8 cellular contexts compared by ENCODE assay signal in genomic region chr6:111604259-111605099, GRCh38. TPM values are rescaled to one million over a fixed set of nuclear protein-coding genes. Genes with fewer than 3 reads are reported as not detected.
DNase-seq lines count a peak whose midpoint lies in the region; ATAC-seq, FAIRE-seq and TF ChIP-seq lines count a peak whose summit lies in the region.

No MANE protein-coding gene starts in this region.

- H3K27ac Mint-ChIP-seq in CD14-positive monocyte = peak overlapping the region; percentile 93 to 99 (median 98)

- in situ Hi-C loops in K562 (cut with MboI) (no loop called here), gastrocnemius medialis (cut with MboI; ENCODE audit: low sequenced_read_pairs in 4 of 4) (loop anchor here in 1 of 4 donors (10.0 kb wide), 1 partner anchor 120 kb away; the partner anchor contains the start of gene REV3L)

- H3K27me3 ChIP-seq in K562 (ENCODE audit: control insufficient read depth in 2 of 2, insufficient read depth in 2 of 2, low read length in 2 of 2) (no peaks in the 10 kb centered on the region), iPS-20b (ENCODE audit: insufficient read depth, low read length) (no peaks in the 10 kb centered on the region), gastrocnemius medialis (no peaks in the 10 kb centered on the region)

- POLR2A ChIA-PET in K562 (lab: Yijun Ruan, JAX) = interaction anchor here (0.6 to 1.8 kb wide), 8 partner anchors 9 to 121 kb away, joined by 3 to 6 read pairs (median 5); partner anchors contain the start of gene REV3L

- H3K9me1 ChIP-seq in K562 (ENCODE audit: control insufficient read depth, insufficient read depth, low read length) = no peaks in the 10 kb centered on the region

- no peak for DNase-seq in CD14-positive monocyte (ENCODE audit: low spot score)
- peak; percentile 84 for DNase-seq in LHCN-M2 (ENCODE audit: low read depth)
- peak in 1 of 4 experiments; percentile 26 for DNase-seq in K562 (ENCODE audit: extremely low read depth in 1 of 4, low spot score in 3 of 4)
- DNase-seq in gastrocnemius medialis = peak; percentile 80 to 91
- DNase-seq in NCI-H1436 (lab: John Stamatoyannopoulos, UW) = no peak
- no peak for DNase-seq in NCI-H748 treated with DMSO at 0.1 percent for 48 hours (lab: John Stamatoyannopoulos, UW)

- H3K9me3 ChIP-seq in K562 (replicated peaks; ENCODE audit: control insufficient read depth, insufficient read depth, low read depth, low read length) = no peaks in the 10 kb centered on the region
- no peaks in the 10 kb centered on the region for H3K9me3 ChIP-seq in iPS-20b (ENCODE audit: insufficient read depth, low read depth, low read length)
- H3K9me3 ChIP-seq in gastrocnemius medialis = no peaks in the 10 kb centered on the region

- H3K4me1 ChIP-seq in K562 (replicated peaks in 1 of 2; ENCODE audit: control insufficient read depth in 2 of 2, insufficient read depth in 2 of 2, low read length in 2 of 2) = peaks cover 26 to 32% of the 10 kb centered on the region in 2 experiments
- peaks cover 27% of the 10 kb centered on the region for H3K4me1 ChIP-seq in iPS-20b (ENCODE audit: insufficient read depth, low read length)
- peaks cover 45 to 53% of the 10 kb centered on the region in 2 donors for H3K4me1 ChIP-seq in gastrocnemius medialis

- peaks cover 2 to 4% of the 10 kb centered on the region in 2 donors for H3K36me3 Mint-ChIP-seq in CD14-positive monocyte

- TF ChIP-seq EP300 in K562 (IDR thresholded peaks at IDR 0.05; ENCODE audit: low read length) = no peak

- no peak for TF ChIP-seq CTCF in CD14-positive monocyte (IDR thresholded peaks at IDR 0.05)
- TF ChIP-seq CTCF in K562 (IDR thresholded peaks at IDR 0.05 in 2 of 3, conservative IDR thresholded peaks at IDR 0.05 in 1 of 3; ENCODE audit: insufficient read depth in 2 of 3, low read depth in 1 of 3, low read length in 3 of 3) = no peak
- no peak for TF ChIP-seq CTCF in gastrocnemius medialis (IDR thresholded peaks at IDR 0.05 in 4 of 5, conservative IDR thresholded peaks at IDR 0.05 in 1 of 5)

- H2AFZ ChIP-seq in K562 (ENCODE audit: low read depth, low read length) = peak overlapping the region; percentile 100

- peak overlapping the region; percentile 91 for H3K4me2 ChIP-seq in K562 (ENCODE audit: insufficient read depth, low read length)

- peaks cover 0 to 2% (median 0%) of the 10 kb centered on the region in 3 donors for H3K27me3 Mint-ChIP-seq in CD14-positive monocyte (ENCODE audit: low read depth in 3 of 3)

- CTCF ChIA-PET in K562 (lab: Yijun Ruan, JAX; ENCODE audit: low intra/inter-chr PET ratio) = no interaction called here

- H3K36me3 ChIP-seq in K562 (ENCODE audit: control insufficient read depth, insufficient read depth, low read length) = 0 out of 3 replicates have a peak, but pooled peaks cover 4% of the 10 kb centered on the region
- H3K36me3 ChIP-seq in iPS-20b (ENCODE audit: insufficient read depth, low read depth, low read length) = no peaks in the 10 kb centered on the region
- H3K36me3 ChIP-seq in gastrocnemius medialis = no peaks in the 10 kb centered on the region

- intact Hi-C loops in CD14-positive monocyte (cut with micrococcal nuclease) = loop anchor here in 1 of 2 donors (5.0 to 10.0 kb wide), 3 partner anchors 37 to 350 kb away; partner anchors contain the start of gene REV3L
- intact Hi-C loops in K562 (cut with micrococcal nuclease) = loop anchor here (2.0 kb wide), 1 partner anchor 120 kb away; no protein-coding TSS in a partner anchor
- intact Hi-C loops in gastrocnemius medialis (cut with DNase I; ENCODE audit: low total_unique reads) = loop anchor here (1.0 to 5.0 kb wide), 3 partner anchors 56 to 482 kb away; partner anchors contain the start of gene REV3L

- no peaks in the 10 kb centered on the region for H4K20me1 ChIP-seq in K562 (replicated peaks; ENCODE audit: control insufficient read depth, insufficient read depth, low read length)

- no peak overlapping the region; the same call in 1 of the 3 replicates for H3K27ac ChIP-seq in K562 (ENCODE audit: extremely low read depth, low read depth, low read length)
- H3K27ac ChIP-seq in iPS-20b (ENCODE audit: low read length) = no peak overlapping the region
- H3K27ac ChIP-seq in gastrocnemius medialis = peak overlapping the region; percentile 92 to 99 (median 97)

- H3K4me3 Mint-ChIP-seq in CD14-positive monocyte = peak overlapping the region; percentile 89 to 98

- H3K4me3 ChIP-seq in K562 (peak overlapping the region; percentile 53), iPS-20b (ENCODE audit: low read length) (peak overlapping the region; percentile 90), gastrocnemius medialis (peak overlapping the region; percentile 67 to 91 (median 72))

- FAIRE-seq in K562 (lab: Jason Lieb, UNC) = peak; percentile 29

- peak overlapping the region; percentile 88 to 92; a peak in 3 of 4 replicates for H3K9ac ChIP-seq in K562 (ENCODE audit: insufficient read depth in 1 of 2, low read depth in 2 of 2, low read length in 2 of 2)
- peak overlapping the region; percentile 77 for H3K9ac ChIP-seq in iPS-20b (ENCODE audit: low read depth, low read length)

- no peak for TF ChIP-seq POLR2A in K562 (conservative IDR thresholded peaks at IDR 0.05)
- peak; percentile 43 to 58 for TF ChIP-seq POLR2A in gastrocnemius medialis (IDR thresholded peaks at IDR 0.05)

- ATAC-seq in K562 (peak; percentile 21), gastrocnemius medialis (peak; percentile 60 to 66), HG03196 (IDR thresholded peaks at IDR 0.05; ENCODE audit: unreplicated experiment) (no peak)

- BruUV-seq in K562 (replicated peaks; lab: Mats Ljungman, UMichigan) = no TSS peak

- H3K79me2 ChIP-seq in K562 (ENCODE audit: control insufficient read depth, insufficient read depth, low read length) = peaks cover 5% of the 10 kb centered on the region; the same call in 2 of the 3 replicates

- TF ChIP-seq RAD21 in K562 (CRISPR knock-in tag; conservative IDR thresholded peaks at IDR 0.05 in 1 of 2, IDR thresholded peaks at IDR 0.05 in 1 of 2) = no peak

- H3K4me1 Mint-ChIP-seq in CD14-positive monocyte = peaks cover 53% of the 10 kb centered on the region

- peaks cover 0 to 2% (median 0%) of the 10 kb centered on the region in 7 donors for H3K9me3 Mint-ChIP-seq in CD14-positive monocyte

- 33% methylated on average over 7 of the region's 7 CpGs for WGBS in K562 (ENCODE audit: insufficient coverage, low coverage, missing lambda C conversion rate)

TF ChIP-seq in K562, 482 proteins besides CTCF, POLR2A, EP300 and RAD21 (continues in another document):
- TF ChIP-seq ADNP (tag; IDR thresholded peaks at IDR 0.05) = no peak
- TF ChIP-seq TSC22D4 (tag; IDR thresholded peaks at IDR 0.05) = no peak
- TF ChIP-seq E2F8 (IDR thresholded peaks at IDR 0.05; ENCODE audit: low read depth, partially characterized antibody) = no peak
- TF ChIP-seq ZBED1 (IDR thresholded peaks at IDR 0.05) = no peak
- no peak for TF ChIP-seq SUPT5H (IDR thresholded peaks at IDR 0.05)

RNA-seq across cellular contexts. Expression of gene TRAF3IP2, which starts 1.2 kb away (rescaled TPM):
- polyA plus RNA-seq in CD14-positive monocyte (1 to 10 TPM; 1.9 to 3.6 TPM), K562 (2011; rRNA removed) (11.3 and 16.7 TPM in 2 replicates), K562 (2014; fragmentation: Illumina TruSeq; extraction: Trizol) (18.9 and 20.3 TPM in 2 replicates), K562 (2014; fragmentation: Nextera tagmentation; extraction: Ambion mirVana) (10 to 100 TPM in 1 of 2 experiments, 1 to 10 TPM in 1; 7.3 to 12.1 TPM), K562 (2014; rRNA removed) (10.2 and 15.8 TPM in 2 replicates)
- total RNA-seq in LHCN-M2 (2014; rRNA removed) (18.5 and 21.8 TPM in 2 replicates), K562 (2014; rRNA removed) (13.8 and 16.5 TPM in 2 replicates), K562 (2014; rRNA removed; fragmentation: Illumina TruSeq; extraction: Trizol) (12.3 and 13.4 TPM in 2 replicates), K562 (2015; rRNA removed; fragmentation: Illumina TruSeq; extraction: Trizol) (9.1 and 11.7 TPM in 2 replicates), K562 (2021) (14.6 and 14.8 TPM in 2 replicates), gastrocnemius medialis (10 to 100 TPM; 11.0 to 31.1 (median 17.3) TPM)
- 18.7 TPM for polyA plus RNA-seq in LHCN-M2 (2012)
- total RNA-seq in K562 (2011; cell fraction: chromatin; rRNA removed; ENCODE audit: low replicate concordance) = 7.6 and 9.6 TPM in 2 replicates
- total RNA-seq in K562 (2011; cell fraction: nucleolus; rRNA removed) = 5.0 and 6.0 TPM in 2 replicates
- total RNA-seq in K562 (2011; cell fraction: nucleoplasm; rRNA removed) = 8.3 TPM in 2 replicates
- 16.7 and 19.0 TPM in 2 replicates for polyA plus RNA-seq in K562 (2011; cell fraction: cytosol; rRNA removed)
- polyA plus RNA-seq in K562 (2011; cell fraction: nucleus; rRNA removed) = 5.7 and 9.2 TPM in 2 replicates
- polyA plus RNA-seq in K562 (2012) = 10.6 and 21.6 TPM in 2 replicates
- 14.7 and 15.1 TPM in 2 replicates for polyA minus RNA-seq in K562 (2011; rRNA and poly(A)+ RNA removed)
- 9.2 and 9.9 TPM in 2 replicates for polyA minus RNA-seq in K562 (2011; cell fraction: cytosol; rRNA and poly(A)+ RNA removed)
- 6.7 and 7.4 TPM in 2 replicates for polyA minus RNA-seq in K562 (2011; cell fraction: nucleus; rRNA and poly(A)+ RNA removed)

Comparison
In these comparisons a context has a peak if more than half of its experiments do, and no peak if none do; other contexts are left out.
1. DNase-seq: peak in LHCN-M2 (single experiment) and gastrocnemius medialis (2 of 2); none in CD14-positive monocyte (single experiment), NCI-H1436 (single experiment) and NCI-H748 treated with DMSO at 0.1 percent for 48 hours (single experiment).
2. H3K27ac ChIP-seq: peak in gastrocnemius medialis (4 of 4); none in K562 (single experiment) and iPS-20b (single experiment).
3. Peak in every context shown above with its lines, with median percentiles within 50 percentile points of each other: H3K4me3 ChIP-seq.